Comparison of ENCODE assay signal across 27 cellular contexts in the genomic region with DNA sequence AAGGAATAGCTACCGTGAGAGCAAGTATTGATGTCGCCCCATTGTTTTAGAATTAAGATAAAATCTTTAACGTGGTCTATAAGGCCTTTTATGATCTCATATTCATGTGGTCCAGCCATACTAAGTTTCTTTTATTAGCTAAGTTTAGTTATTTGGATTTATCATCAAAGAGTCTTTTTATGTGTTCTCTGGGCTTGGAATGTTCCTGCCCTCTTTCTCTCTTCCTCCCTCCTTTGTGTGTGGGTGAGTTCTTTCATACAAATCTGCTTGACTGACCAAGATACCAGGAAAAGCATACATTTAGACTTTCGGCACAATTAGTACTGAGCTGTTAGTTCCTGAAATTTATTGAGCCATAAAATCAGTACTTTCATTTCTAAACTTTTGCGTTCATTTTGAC. TPM values are rescaled to one million over a fixed set of nuclear protein-coding genes. Genes with fewer than 3 reads are reported as not detected.
"Had no signal": no experiment of that assay in that cellular context is flagged by ENCODE, and none has a peak within 500 bp of the region (broad histone marks: within the 10 kb centered on the region; RNA-seq: fewer than 3 reads in every experiment).

No MANE protein-coding gene starts in this region.

- H3K9me3 Mint-ChIP-seq: activated CD4-positive, alpha-beta memory T cell treated with anti-CD3 and anti-CD28 coated beads for 36 hours; activated naive CD4-positive, alpha-beta T cell treated with anti-CD3 and anti-CD28 coated beads, Interleukin-2, amount 10 ng/mL, durations not matched to agents 7 days and 5 days; activated T-cell treated with anti-CD3 and anti-CD28 coated beads, Interleukin-2, amount 50 U/mL, for 72 hours; memory B cell; type B pancreatic cell had no signal

- H3K27me3 Mint-ChIP-seq: activated naive CD4-positive, alpha-beta T cell treated with anti-CD3 and anti-CD28 coated beads, Interleukin-2, amount 10 ng/mL, durations not matched to agents 7 days and 5 days; type B pancreatic cell had no signal

- H3K9me3 ChIP-seq: sigmoid colon, spleen, thoracic aorta had no signal

- H3K4me1 ChIP-seq: foreskin keratinocyte, sigmoid colon, spleen had no signal

- H3K36me3 ChIP-seq: brain microvascular endothelial cell, sigmoid colon, spleen, thoracic aorta had no signal

- ATAC-seq: activated T-cell treated with anti-CD3 and anti-CD28 coated beads, Interleukin-2, amount 50 U/mL, for 72 hours; foreskin keratinocyte; T-helper 17 cell had no signal

- H3K27me3 ChIP-seq: brain microvascular endothelial cell, foreskin keratinocyte, sigmoid colon, spleen had no signal

- H3K36me3 Mint-ChIP-seq: activated CD4-positive, alpha-beta memory T cell treated with anti-CD3 and anti-CD28 coated beads for 36 hours; activated naive CD4-positive, alpha-beta T cell treated with anti-CD3 and anti-CD28 coated beads, Interleukin-2, amount 10 ng/mL, durations not matched to agents 7 days and 5 days; memory B cell; type B pancreatic cell had no signal

- H3K4me3 Mint-ChIP-seq: activated CD4-positive, alpha-beta memory T cell treated with anti-CD3 and anti-CD28 coated beads for 36 hours; activated naive CD4-positive, alpha-beta T cell treated with anti-CD3 and anti-CD28 coated beads, Interleukin-2, amount 10 ng/mL, durations not matched to agents 7 days and 5 days; activated T-cell treated with anti-CD3 and anti-CD28 coated beads, Interleukin-2, amount 50 U/mL, for 72 hours; memory B cell; neural crest cell; T-helper 17 cell; type B pancreatic cell had no signal

- DNase-seq: activated CD4-positive, alpha-beta memory T cell treated with anti-CD3 and anti-CD28 coated beads for 36 hours; activated CD4-positive, alpha-beta T cell treated with anti-CD3 and anti-CD28 coated beads for 4 hours; activated CD4-positive, CD25-positive, alpha-beta regulatory T cell; activated effector memory CD4-positive, alpha-beta T cell treated with anti-CD3 and anti-CD28 coated beads, Interleukin-2, amount 50 U/mL, for 16 hours; activated naive CD4-positive, alpha-beta T cell treated with anti-CD3 and anti-CD28 coated beads, Interleukin-2, amount 10 ng/mL, durations not matched to agents 7 days and 5 days; activated T-cell treated with anti-CD3 and anti-CD28 coated beads, Interleukin-2, amount 50 U/mL, for 72 hours; amygdala; brain microvascular endothelial cell; caudate nucleus; dermis blood vessel endothelial cell; effector CD8-positive, alpha-beta T cell; foreskin keratinocyte; hippocampal formation; occipital lobe; retina; sigmoid colon; spleen; stimulated activated CD4-positive, alpha-beta T cell treated with anti-CD3 and anti-CD28 coated beads, Interleukin-4, amount 100 ng/mL, for 1 hour; stimulated activated naive CD4-positive, alpha-beta T cell; SW 1271; T-helper 17 cell had no signal

- H3K4me3 ChIP-seq: sigmoid colon, spleen, thoracic aorta had no signal

- H3K27ac Mint-ChIP-seq: activated CD4-positive, alpha-beta memory T cell treated with anti-CD3 and anti-CD28 coated beads for 36 hours; activated naive CD4-positive, alpha-beta T cell treated with anti-CD3 and anti-CD28 coated beads, Interleukin-2, amount 10 ng/mL, durations not matched to agents 7 days and 5 days; activated T-cell treated with anti-CD3 and anti-CD28 coated beads, Interleukin-2, amount 50 U/mL, for 72 hours; memory B cell; T-helper 17 cell; type B pancreatic cell had no signal

- H3K4me1 Mint-ChIP-seq: memory B cell had no signal

- H3K27ac ChIP-seq: brain microvascular endothelial cell, foreskin keratinocyte, sigmoid colon, spleen, thoracic aorta had no signal

RNA-seq across cellular contexts. Expression of gene TDO2, which starts 11.3 kb away (rescaled TPM):
- total RNA-seq: activated CD4-positive, alpha-beta memory T cell treated with anti-CD3 and anti-CD28 coated beads for 36 hours; dermis blood vessel endothelial cell; foreskin keratinocyte; mononuclear cell; neural crest cell; T-helper 17 cell; thoracic aorta had no signal

RNA-seq across cellular contexts. Expression of gene ASIC5, which starts 48.7 kb away (rescaled TPM):
- total RNA-seq: activated CD4-positive, alpha-beta memory T cell treated with anti-CD3 and anti-CD28 coated beads for 36 hours; activated T-cell treated with anti-CD3 and anti-CD28 coated beads, Interleukin-2, amount 50 U/mL, for 72 hours; dermis blood vessel endothelial cell; foreskin keratinocyte; lower leg skin; mononuclear cell; neural crest cell; occipital lobe; sigmoid colon; spleen; T-helper 17 cell; thoracic aorta had no signal
